11 cellular contexts compared by ENCODE assay signal in genomic region chr3:85342915-85343314, GRCh38.
DNase-seq lines count a peak whose midpoint lies in the region; ATAC-seq and TF ChIP-seq lines count a peak whose summit lies in the region.
"Had no signal": no experiment of that assay in that cellular context is flagged by ENCODE, and none has a peak within 500 bp of the region (broad histone marks: within the 10 kb centered on the region; RNA-seq: fewer than 3 reads in every experiment).

No MANE protein-coding gene starts in this region.

- no peak overlapping the region for H2AFZ ChIP-seq in OCI-LY7 (ENCODE audit: low read length)

- H3K79me2 ChIP-seq in OCI-LY7 (ENCODE audit: insufficient read depth, low read depth, low read length): no peaks in the 10 kb centered on the region

- H3K4me3 ChIP-seq in OCI-LY7 (ENCODE audit: low read depth, low read length, poor library complexity, severe bottlenecking): no peak overlapping the region

- no peaks in the 10 kb centered on the region for H3K9me3 ChIP-seq in OCI-LY7 (ENCODE audit: low read length)

- no TSS peak for BruUV-seq in OCI-LY7 (replicated peaks; lab: Mats Ljungman, UMichigan)

- POLR2A ChIA-PET in OCI-LY7 (lab: Charles Lee): no interaction called here

- intact Hi-C loops in OCI-LY7 (cut with micrococcal nuclease; ENCODE audit: unreplicated experiment): no loop called here
- intact Hi-C loops in head of caudate nucleus (cut with DNase I): loop anchor here (10.0 kb wide), 1 partner anchor 368 kb away; no protein-coding TSS in a partner anchor

- peak; percentile 56 for ATAC-seq in GM21786 (IDR thresholded peaks at IDR 0.05; ENCODE audit: unreplicated experiment)
- ATAC-seq in GM21717 (IDR thresholded peaks at IDR 0.05; ENCODE audit: unreplicated experiment): no peak
- ATAC-seq in HG02763 (IDR thresholded peaks at IDR 0.05; ENCODE audit: unreplicated experiment): no peak
- no peak for ATAC-seq in HG03521 (IDR thresholded peaks at IDR 0.05; ENCODE audit: unreplicated experiment)
- ATAC-seq: natural killer cell treated with Interleukin-12 subunit alpha and Interleukin-12 subunit beta and Interleukin-15 and Interleukin-18, amount 100 ng/mL, for 72 hours had no signal

- peak; percentile 60 for TF ChIP-seq CTCF in OCI-LY7 (conservative IDR thresholded peaks at IDR 0.05; ENCODE audit: low read length)

- no peaks in the 10 kb centered on the region for H3K4me1 ChIP-seq in OCI-LY7 (ENCODE audit: insufficient read depth, low read length, poor library complexity, severe bottlenecking)

- H4K20me1 ChIP-seq in OCI-LY7 (ENCODE audit: insufficient read depth, low read length): no peaks in the 10 kb centered on the region

- H3K4me2 ChIP-seq in OCI-LY7 (ENCODE audit: low read length): no peak overlapping the region

- H3K27ac ChIP-seq in OCI-LY7 (ENCODE audit: low read depth, low read length, poor library complexity, severe bottlenecking): no peak overlapping the region

- H3K9me2 ChIP-seq in OCI-LY7 (ENCODE audit: insufficient read depth, low read length): no peaks in the 10 kb centered on the region

- DNase-seq in 8988T: peak; percentile 15
- DNase-seq in OCI-LY7 (ENCODE audit: low spot score): peak; percentile 2
- peak in 29 of 42 donors; percentile 9 to 80 (median 51) for DNase-seq in head of caudate nucleus
- DNase-seq in activated gamma-delta T cell (lab: John Stamatoyannopoulos, UW): no peak
- DNase-seq: activated CD4-positive, CD25-positive, alpha-beta regulatory T cell; stimulated activated naive B cell treated with anti-CD40 and anti-IgM and Interleukin-4, amounts not matched to agents 10 μg/mL and 1 μg/mL and 100 μg/mL, for 72 hours had no signal

- no peaks in the 10 kb centered on the region for H3K36me3 ChIP-seq in OCI-LY7 (ENCODE audit: insufficient read depth, low read length)

- CTCF ChIA-PET in OCI-LY7 (lab: Charles Lee; ENCODE audit: unreplicated experiment): no interaction called here
